ENCODE assay signal across 5 cellular contexts in genomic region chr3:87486635-87487034, GRCh38.
A peak's percentile ranks its signal among the peaks of the same experiment; 100 is the strongest.
DNase-seq lines count a peak whose midpoint lies in the region; ATAC-seq and TF ChIP-seq lines count a peak whose summit lies in the region.
"Not testable (repeated sequence)": the region's sequence is repeated elsewhere in the genome, so short reads cannot be mapped to it uniquely, and the experiment has no call there.

No MANE protein-coding gene starts in this region.

- H4K20me1 ChIP-seq in MM.1S (ENCODE audit: insufficient read depth, low read length) = not testable (repeated sequence)

- H3F3A ChIP-seq in MM.1S (ENCODE audit: insufficient read depth, low read length) = not testable (repeated sequence)

- peak; percentile 35 to 55 for ATAC-seq in activated T-cell treated with anti-CD3 and anti-CD28 coated beads, Interleukin-2, amount 50 U/mL, for 4 hours

- not testable (repeated sequence) for H3K36me3 Mint-ChIP-seq in activated T-cell treated with anti-CD3 and anti-CD28 coated beads, Interleukin-2, amount 50 U/mL, for 4 hours (ENCODE audit: insufficient read depth); activated naive CD4-positive, alpha-beta T cell treated with anti-CD3 and anti-CD28 coated beads for 36 hours (ENCODE audit: low read depth)

- not testable (repeated sequence) for H3K9me3 Mint-ChIP-seq in activated T-cell treated with anti-CD3 and anti-CD28 coated beads, Interleukin-2, amount 50 U/mL, for 4 hours; activated naive CD4-positive, alpha-beta T cell treated with anti-CD3 and anti-CD28 coated beads for 36 hours

- not testable (repeated sequence) for TF ChIP-seq CTCF in MM.1S (IDR thresholded peaks at IDR 0.05; ENCODE audit: low read length)

- not testable (repeated sequence) for H3K27me3 Mint-ChIP-seq in activated T-cell treated with anti-CD3 and anti-CD28 coated beads, Interleukin-2, amount 50 U/mL, for 4 hours (ENCODE audit: low read depth); activated naive CD4-positive, alpha-beta T cell treated with anti-CD3 and anti-CD28 coated beads for 36 hours (ENCODE audit: low read depth)

- H3K9me2 ChIP-seq in MM.1S (replicated peaks; ENCODE audit: insufficient read depth, low read length) = not testable (repeated sequence)

- H3K27me3 ChIP-seq in MM.1S (replicated peaks; ENCODE audit: insufficient read depth, low read length) = not testable (repeated sequence)

- H3K4me3 Mint-ChIP-seq in activated T-cell treated with anti-CD3 and anti-CD28 coated beads, Interleukin-2, amount 50 U/mL, for 4 hours; activated naive CD4-positive, alpha-beta T cell treated with anti-CD3 and anti-CD28 coated beads for 36 hours: not testable (repeated sequence)

- H3K27ac Mint-ChIP-seq in activated naive CD4-positive, alpha-beta T cell treated with anti-CD3 and anti-CD28 coated beads for 36 hours = not testable (repeated sequence)

- CTCF ChIA-PET in activated naive CD4-positive, alpha-beta T cell treated with anti-CD3 and anti-CD28 coated beads for 36 hours (lab: Charles Lee) = interaction anchor here (0.9 kb wide), 1 partner anchor 187 kb away, joined by 3 read pairs; no protein-coding TSS in a partner anchor

- H3K9me3 ChIP-seq in MM.1S (replicated peaks; ENCODE audit: insufficient read depth, low read length) = not testable (repeated sequence)

- not testable (repeated sequence) for H3K79me2 ChIP-seq in MM.1S (ENCODE audit: low read length)

- H3K9ac ChIP-seq in MM.1S (ENCODE audit: low read length) = not testable (repeated sequence)

- H3K27ac ChIP-seq in MM.1S (ENCODE audit: low read length) = not testable (repeated sequence)

- H3K4me1 ChIP-seq in MM.1S (ENCODE audit: low read length) = not testable (repeated sequence)

- peak; percentile 9 for DNase-seq in MM.1S
- peak; percentile 2 for DNase-seq in activated CD4-positive, alpha-beta T cell treated with anti-CD3 and anti-CD28 coated beads for 48 hours
- not testable (repeated sequence) for DNase-seq in activated T-cell treated with anti-CD3 and anti-CD28 coated beads, Interleukin-2, amount 50 U/mL, for 4 hours
- peak; percentile 17 for DNase-seq in activated naive CD4-positive, alpha-beta T cell treated with anti-CD3 and anti-CD28 coated beads for 36 hours
- peak; percentile 4 for DNase-seq in stimulated activated CD4-positive, alpha-beta T cell treated with anti-CD3 and anti-CD28 coated beads, Interleukin-1b, Interleukin-23, amount 100 ng/mL, for 48 hours

- not testable (repeated sequence) for H2AFZ ChIP-seq in MM.1S (ENCODE audit: low read length)

- intact Hi-C loops in activated naive CD4-positive, alpha-beta T cell treated with anti-CD3 and anti-CD28 coated beads for 36 hours (cut with micrococcal nuclease) = not testable (repeated sequence)

- H3K4me1 Mint-ChIP-seq in activated T-cell treated with anti-CD3 and anti-CD28 coated beads, Interleukin-2, amount 50 U/mL, for 4 hours (ENCODE audit: low read depth); activated naive CD4-positive, alpha-beta T cell treated with anti-CD3 and anti-CD28 coated beads for 36 hours (ENCODE audit: low read depth): not testable (repeated sequence)

- H3K4me2 ChIP-seq in MM.1S (ENCODE audit: low read depth, low read length) = not testable (repeated sequence)

- H3K36me3 ChIP-seq in MM.1S (replicated peaks; ENCODE audit: insufficient read depth, low read length) = not testable (repeated sequence)

- H3K4me3 ChIP-seq in MM.1S (ENCODE audit: low read length) = not testable (repeated sequence)
